ENCODE assay signal across 32 cellular contexts in genomic region chr20:887137-887536, GRCh38. TPM values are rescaled to one million over a fixed set of nuclear protein-coding genes. Genes with fewer than 3 reads are reported as not detected.
"Had no signal": no experiment of that assay in that cellular context is flagged by ENCODE, and none has a peak within 500 bp of the region (broad histone marks: within the 10 kb centered on the region; RNA-seq: fewer than 3 reads in every experiment).

No MANE protein-coding gene starts in this region.

- H3K4me1 ChIP-seq: colonic mucosa, right lobe of liver had no signal

- H3K36me3 Mint-ChIP-seq: mesothelial cell of epicardium; natural killer cell treated with Interleukin-12 subunit alpha and Interleukin-12 subunit beta and Interleukin-15 and Interleukin-18, amount 100 ng/mL, for 72 hours; stimulated activated naive B cell treated with anti-CD40 and anti-IgM and Interleukin-4, amounts not matched to agents 10 μg/mL and 1 μg/mL and 100 μg/mL, for 72 hours had no signal

- H3K4me3 ChIP-seq: colonic mucosa, heart right ventricle, left lung, mucosa of descending colon, right lobe of liver, thoracic aorta, tibial nerve, upper lobe of left lung had no signal

- ATAC-seq: effector memory CD8-positive, alpha-beta T cell; esophagus mucosa; heart right ventricle; left cardiac atrium; left lung; mucosa of descending colon; right lobe of liver; stimulated activated naive B cell treated with anti-CD40 and anti-IgM and Interleukin-4, amounts not matched to agents 10 μg/mL and 1 μg/mL and 100 μg/mL, for 72 hours had no signal

- H3K9me3 Mint-ChIP-seq: effector memory CD8-positive, alpha-beta T cell; mesothelial cell of epicardium; naive B cell; natural killer cell treated with Interleukin-12 subunit alpha and Interleukin-12 subunit beta and Interleukin-15 and Interleukin-18, amount 100 ng/mL, for 72 hours; neural crest cell; stimulated activated naive B cell treated with anti-CD40 and anti-IgM and Interleukin-4, amounts not matched to agents 10 μg/mL and 1 μg/mL and 100 μg/mL, for 72 hours; stimulated activated naive CD8-positive, alpha-beta T cell treated with anti-CD3 and anti-CD28 coated beads, Interleukin-15, Interleukin-2, amounts not matched to agents 100 ng/mL and 50 ng/mL, for 24 hours had no signal

- H3K9me3 ChIP-seq: colonic mucosa, heart right ventricle, left lung, mucosa of descending colon, neutrophil, right lobe of liver, thoracic aorta, tibial nerve, upper lobe of left lung had no signal

- DNase-seq: colonic mucosa; effector memory CD8-positive, alpha-beta T cell; foreskin melanocyte; glutamatergic neuron; heart right ventricle; hippocampal formation; left cardiac atrium; left lung; mesenchymal stem cell; mucosa of descending colon; naive B cell; right lobe of liver; small intestine; stimulated activated CD4-positive, alpha-beta T cell treated with anti-CD3 and anti-CD28 coated beads, Interleukin-15, amount 100 ng/mL, for 24 hours; stimulated activated CD4-positive, alpha-beta T cell treated with anti-CD3 and anti-CD28 coated beads, Interleukin-2, amount 100 ng/mL, for 48 hours; stimulated activated naive B cell treated with anti-CD40 and anti-IgM and Interleukin-4, amounts not matched to agents 10 μg/mL and 1 μg/mL and 100 μg/mL, for 72 hours; upper lobe of left lung had no signal

- H3K9ac ChIP-seq: parathyroid adenoma had no signal

- H3K27me3 ChIP-seq: colonic mucosa, tibial nerve had no signal

- H3K4me3 Mint-ChIP-seq: effector memory CD8-positive, alpha-beta T cell; mesothelial cell of epicardium; naive B cell; natural killer cell treated with Interleukin-12 subunit alpha and Interleukin-12 subunit beta and Interleukin-15 and Interleukin-18, amount 100 ng/mL, for 72 hours; neural crest cell; stimulated activated naive B cell treated with anti-CD40 and anti-IgM and Interleukin-4, amounts not matched to agents 10 μg/mL and 1 μg/mL and 100 μg/mL, for 72 hours; stimulated activated naive CD8-positive, alpha-beta T cell treated with anti-CD3 and anti-CD28 coated beads, Interleukin-15, Interleukin-2, amounts not matched to agents 100 ng/mL and 50 ng/mL, for 24 hours had no signal

- H3K27ac ChIP-seq: colonic mucosa, epithelial cell of prostate, heart right ventricle, left lung, neutrophil, parathyroid adenoma, right lobe of liver, thoracic aorta, tibial nerve, upper lobe of left lung had no signal

- H3K27ac Mint-ChIP-seq: effector memory CD8-positive, alpha-beta T cell; mesothelial cell of epicardium; naive B cell; natural killer cell treated with Interleukin-12 subunit alpha and Interleukin-12 subunit beta and Interleukin-15 and Interleukin-18, amount 100 ng/mL, for 72 hours; progenitor cell of endocrine pancreas; stimulated activated naive B cell treated with anti-CD40 and anti-IgM and Interleukin-4, amounts not matched to agents 10 μg/mL and 1 μg/mL and 100 μg/mL, for 72 hours; stimulated activated naive CD8-positive, alpha-beta T cell treated with anti-CD3 and anti-CD28 coated beads, Interleukin-15, Interleukin-2, amounts not matched to agents 100 ng/mL and 50 ng/mL, for 24 hours had no signal

- H3K36me3 ChIP-seq: colonic mucosa, heart right ventricle, left lung, neutrophil, right lobe of liver, thoracic aorta, tibial nerve, upper lobe of left lung had no signal

RNA-seq across cellular contexts. Expression of gene ANGPT4, which starts 29.0 kb away (rescaled TPM):
- total RNA-seq: dermis microvascular lymphatic vessel endothelial cell; kidney epithelial cell; lung microvascular endothelial cell; natural killer cell treated with Interleukin-12 subunit alpha and Interleukin-12 subunit beta and Interleukin-15 and Interleukin-18, amount 100 ng/mL, for 72 hours; progenitor cell of endocrine pancreas had no signal
- polyA plus RNA-seq: fibroblast of lung had no signal
